8 cellular contexts compared by ENCODE assay signal in the genomic region with DNA sequence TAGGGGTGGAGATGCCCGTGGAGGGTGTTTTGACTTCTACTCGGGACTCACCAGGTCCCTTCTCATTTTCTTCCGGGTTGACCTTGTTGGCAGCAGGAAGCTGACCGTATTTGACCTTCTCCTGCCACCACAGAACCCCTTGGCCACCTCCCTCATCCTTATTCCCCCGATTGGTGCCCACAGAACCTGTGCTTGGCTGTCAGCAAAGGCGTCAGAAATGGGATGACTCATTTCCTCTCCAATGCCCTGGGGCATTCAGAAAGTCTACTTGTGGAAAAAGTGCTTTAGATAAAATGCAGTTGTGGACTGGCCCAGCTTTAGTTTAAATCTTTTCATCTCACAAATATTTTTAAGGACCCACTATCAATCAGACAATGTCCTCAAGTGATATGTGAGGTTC.
DNase-seq lines count a peak whose midpoint lies in the region; ATAC-seq and TF ChIP-seq lines count a peak whose summit lies in the region.

No MANE protein-coding gene starts in this region.

- peak overlapping the region in 4 of 7 donors; percentile 4 to 32 (median 13) for H3K27ac Mint-ChIP-seq in CD14-positive monocyte
- peak overlapping the region; percentile 96 for H3K27ac Mint-ChIP-seq in activated T-cell treated with anti-CD3 and anti-CD28 coated beads, Interleukin-2, amount 50 U/mL, for 72 hours

- H3K4me1 ChIP-seq in prostate gland (replicated peaks) = no peaks in the 10 kb centered on the region

- intact Hi-C loops in CD14-positive monocyte (cut with micrococcal nuclease) = no loop called here
- intact Hi-C loops in prostate gland (cut with DNase I) = no loop called here

- ATAC-seq in activated T-cell treated with anti-CD3 and anti-CD28 coated beads, Interleukin-2, amount 50 U/mL, for 72 hours (replicated peaks in 1 of 2) = peak; percentile 89 to 90

- H3K4me1 Mint-ChIP-seq in CD14-positive monocyte = peaks cover 8% of the 10 kb centered on the region
- peaks cover 34% of the 10 kb centered on the region for H3K4me1 Mint-ChIP-seq in activated T-cell treated with anti-CD3 and anti-CD28 coated beads, Interleukin-2, amount 50 U/mL, for 72 hours (ENCODE audit: low read depth)

- H3K36me3 ChIP-seq in kidney epithelial cell (ENCODE audit: control insufficient read depth, insufficient read depth, low read length) (no peaks in the 10 kb centered on the region), prostate gland (no peaks in the 10 kb centered on the region)

- H3K27me3 Mint-ChIP-seq in CD14-positive monocyte (ENCODE audit: low read depth in 3 of 3) = peaks cover 0 to 5% (median 3%) of the 10 kb centered on the region in 3 donors
- peaks cover 34% of the 10 kb centered on the region for H3K27me3 Mint-ChIP-seq in activated T-cell treated with anti-CD3 and anti-CD28 coated beads, Interleukin-2, amount 50 U/mL, for 72 hours (ENCODE audit: low read depth)

- peak overlapping the region in 1 of 2 donors; percentile 44 for H3K4me3 Mint-ChIP-seq in CD14-positive monocyte
- peak overlapping the region; percentile 80 to 82 for H3K4me3 Mint-ChIP-seq in activated T-cell treated with anti-CD3 and anti-CD28 coated beads, Interleukin-2, amount 50 U/mL, for 72 hours

- H3K27me3 ChIP-seq in kidney epithelial cell (ENCODE audit: control insufficient read depth, insufficient read depth, low read length) = no peaks in the 10 kb centered on the region
- H3K27me3 ChIP-seq in prostate gland (replicated peaks; ENCODE audit: insufficient read depth) = no peaks in the 10 kb centered on the region

- no peaks in the 10 kb centered on the region for H3K36me3 Mint-ChIP-seq in CD14-positive monocyte
- no peaks in the 10 kb centered on the region for H3K36me3 Mint-ChIP-seq in activated T-cell treated with anti-CD3 and anti-CD28 coated beads, Interleukin-2, amount 50 U/mL, for 72 hours (ENCODE audit: insufficient read depth in 2 of 2)

- TF ChIP-seq CTCF in CD14-positive monocyte (IDR thresholded peaks at IDR 0.05) = no peak
- no peak for TF ChIP-seq CTCF in kidney epithelial cell (IDR thresholded peaks at IDR 0.05; ENCODE audit: insufficient read depth, low read length, poor library complexity, severe bottlenecking)
- TF ChIP-seq CTCF in prostate gland (IDR thresholded peaks at IDR 0.05) = no peak

- DNase-seq in CD14-positive monocyte (ENCODE audit: low spot score) (no peak), HPDE6-E6E7 (ENCODE audit: extremely low spot score) (peak; percentile 88), kidney epithelial cell (ENCODE audit: low read depth) (peak; percentile 89), GDM1 (lab: John Stamatoyannopoulos, UW) (no peak), prostate gland (ENCODE audit: low spot score) (no peak), NCI-H526 treated with DMSO at 0.1 percent for 48 hours (lab: John Stamatoyannopoulos, UW) (no peak), germinal center (ENCODE audit: low spot score) (no peak)
- peak; percentile 73 to 76 for DNase-seq in activated T-cell treated with anti-CD3 and anti-CD28 coated beads, Interleukin-2, amount 50 U/mL, for 72 hours

- TF ChIP-seq POLR2A in prostate gland (IDR thresholded peaks at IDR 0.05) = no peak

- no peaks in the 10 kb centered on the region for H3K9me3 ChIP-seq in prostate gland

- H3K9me3 Mint-ChIP-seq in CD14-positive monocyte = peaks cover 0 to 2% (median 2%) of the 10 kb centered on the region in 7 donors
- no peaks in the 10 kb centered on the region for H3K9me3 Mint-ChIP-seq in activated T-cell treated with anti-CD3 and anti-CD28 coated beads, Interleukin-2, amount 50 U/mL, for 72 hours

- WGBS in prostate gland = 46% methylated on average over 6 of the region's 6 CpGs

- H3K27ac ChIP-seq in prostate gland = no peak overlapping the region

- H3K4me3 ChIP-seq in kidney epithelial cell (ENCODE audit: low read depth, low read length) (no peak overlapping the region), prostate gland (no peak overlapping the region)

Comparison
In these comparisons a context has a peak if more than half of its experiments do, and no peak if none do; other contexts are left out.
1. DNase-seq: peak in HPDE6-E6E7 (single experiment), activated T-cell treated with anti-CD3 and anti-CD28 coated beads, Interleukin-2, amount 50 U/mL, for 72 hours (2 of 2) and kidney epithelial cell (single experiment); none in CD14-positive monocyte (single experiment), GDM1 (single experiment), prostate gland (single experiment), NCI-H526 treated with DMSO at 0.1 percent for 48 hours (single experiment) and germinal center (single experiment).